ENCODE assay signal across 6 cellular contexts in the genomic region with DNA sequence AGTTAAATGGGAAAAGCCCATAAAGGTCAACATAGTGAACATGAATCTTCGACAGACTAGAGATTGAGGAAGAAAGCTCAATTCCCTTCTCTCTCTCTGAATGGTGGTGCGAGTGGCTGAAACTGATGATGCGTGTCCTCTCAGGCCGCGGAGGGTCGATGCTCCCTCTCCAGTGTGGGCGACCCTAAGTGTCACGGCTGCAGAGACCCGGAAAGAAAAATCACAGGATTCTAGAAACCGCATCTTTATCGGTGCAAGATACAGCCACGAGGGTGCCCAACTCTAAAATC. TPM values are rescaled to one million over a fixed set of nuclear protein-coding genes. Genes with fewer than 3 reads are reported as not detected.
A peak's percentile ranks its signal among the peaks of the same experiment; 100 is the strongest.
DNase-seq lines count a peak whose midpoint lies in the region; ATAC-seq and TF ChIP-seq lines count a peak whose summit lies in the region.

No MANE protein-coding gene starts in this region.

- no peaks in the 10 kb centered on the region for H3K9me3 ChIP-seq in lower lobe of right lung

- H3K27ac Mint-ChIP-seq in activated CD8-positive, alpha-beta T cell treated with anti-CD3 and anti-CD28 coated beads, Interleukin-2, amount 10 ng/mL, durations not matched to agents 7 days and 5 days = peak overlapping the region; percentile 98

- no peaks in the 10 kb centered on the region for H3K27me3 ChIP-seq in lower lobe of right lung (ENCODE audit: low read depth)

- TF ChIP-seq CTCF in HFF-Myc (IDR thresholded peaks at IDR 0.05; ENCODE audit: low read depth, low read length, missing control alignments) (no peak), lower lobe of right lung (IDR thresholded peaks at IDR 0.05) (no peak)

- peaks cover 47% of the 10 kb centered on the region for H3K36me3 Mint-ChIP-seq in activated CD8-positive, alpha-beta T cell treated with anti-CD3 and anti-CD28 coated beads, Interleukin-2, amount 10 ng/mL, durations not matched to agents 7 days and 5 days (ENCODE audit: low read depth)

- peak overlapping the region; percentile 88 for H3K4me3 Mint-ChIP-seq in activated CD8-positive, alpha-beta T cell treated with anti-CD3 and anti-CD28 coated beads, Interleukin-2, amount 10 ng/mL, durations not matched to agents 7 days and 5 days

- H3K27ac ChIP-seq in lower lobe of right lung = peak overlapping the region; percentile 100

- POLR2A ChIA-PET in activated CD8-positive, alpha-beta T cell treated with anti-CD3 and anti-CD28 coated beads, Interleukin-2, amount 10 ng/mL, durations not matched to agents 7 days and 5 days (lab: Charles Lee) = interaction anchor here (0.6 to 3.8 kb wide), 18 partner anchors 10 to 1416 kb away, joined by 3 to 30 read pairs (median 5); a partner anchor contains a TSS

- peaks cover 35% of the 10 kb centered on the region for H3K4me1 Mint-ChIP-seq in activated CD8-positive, alpha-beta T cell treated with anti-CD3 and anti-CD28 coated beads, Interleukin-2, amount 10 ng/mL, durations not matched to agents 7 days and 5 days (ENCODE audit: low read depth)

- DNase-seq in HFF-Myc (ENCODE audit: extremely low read depth, low read depth) (no peak), lower lobe of right lung (peak; percentile 51), NCI-H226 (no peak)
- DNase-seq in activated CD8-positive, alpha-beta T cell treated with anti-CD3 and anti-CD28 coated beads, Interleukin-2, amount 10 ng/mL, durations not matched to agents 7 days and 5 days = no peak
- DNase-seq in stimulated activated CD4-positive, alpha-beta T cell treated with anti-CD3 and anti-CD28 coated beads, Interleukin-12 subunit alpha, Interleukin-12 subunit beta, amount 100 ng/mL, for 4 hours = no peak

- no peaks in the 10 kb centered on the region for H3K9me3 Mint-ChIP-seq in activated CD8-positive, alpha-beta T cell treated with anti-CD3 and anti-CD28 coated beads, Interleukin-2, amount 10 ng/mL, durations not matched to agents 7 days and 5 days (ENCODE audit: insufficient read depth)

- no peaks in the 10 kb centered on the region for H3K27me3 Mint-ChIP-seq in activated CD8-positive, alpha-beta T cell treated with anti-CD3 and anti-CD28 coated beads, Interleukin-2, amount 10 ng/mL, durations not matched to agents 7 days and 5 days (ENCODE audit: low read depth)

- CTCF ChIA-PET in activated CD8-positive, alpha-beta T cell treated with anti-CD3 and anti-CD28 coated beads, Interleukin-2, amount 10 ng/mL, durations not matched to agents 7 days and 5 days (lab: Charles Lee) = interaction anchor here (1.0 to 6.5 kb wide), 15 partner anchors 11 to 363 kb away, joined by 3 to 84 read pairs (median 6); a partner anchor contains a TSS

- intact Hi-C loops in lower lobe of right lung (cut with DNase I) = no loop called here

- H3K36me3 ChIP-seq in lower lobe of right lung = peaks cover 30% of the 10 kb centered on the region

- peak; percentile 10 for ATAC-seq in activated CD8-positive, alpha-beta T cell treated with anti-CD3 and anti-CD28 coated beads, Interleukin-2, amount 10 ng/mL, durations not matched to agents 7 days and 5 days
- peak; percentile 11 to 34 for ATAC-seq in lower lobe of right lung
- ATAC-seq in HG03460 (IDR thresholded peaks at IDR 0.05; ENCODE audit: unreplicated experiment) = no peak

- H3K4me3 ChIP-seq in HFF-Myc (replicated peaks; ENCODE audit: low read depth, low read length) (peak overlapping the region; percentile 71), lower lobe of right lung (peak overlapping the region; percentile 84)

- peaks cover 48% of the 10 kb centered on the region for H3K4me1 ChIP-seq in lower lobe of right lung

RNA-seq across cellular contexts. Expression of a gene that starts 0.5 kb away (rescaled TPM):
- 10 to 100 TPM; 77.1 to 81.2 TPM for total RNA-seq in activated CD8-positive, alpha-beta T cell treated with anti-CD3 and anti-CD28 coated beads, Interleukin-2, amount 10 ng/mL, durations not matched to agents 7 days and 5 days
- total RNA-seq in lower lobe of right lung = 91.4 TPM

RNA-seq across cellular contexts. Expression of a gene that starts 10.7 kb away (rescaled TPM):
- 10 to 100 TPM; 55.5 to 64.9 TPM for total RNA-seq in activated CD8-positive, alpha-beta T cell treated with anti-CD3 and anti-CD28 coated beads, Interleukin-2, amount 10 ng/mL, durations not matched to agents 7 days and 5 days
- 37.3 TPM for total RNA-seq in lower lobe of right lung

RNA-seq across cellular contexts. Expression of a gene that starts 35.4 kb away (rescaled TPM):
- under 1 TPM; 0.21 to 0.61 TPM for total RNA-seq in activated CD8-positive, alpha-beta T cell treated with anti-CD3 and anti-CD28 coated beads, Interleukin-2, amount 10 ng/mL, durations not matched to agents 7 days and 5 days
- 0.83 TPM for total RNA-seq in lower lobe of right lung

RNA-seq across cellular contexts. Expression of a gene that starts 38.4 kb away (rescaled TPM):
- 10 to 100 TPM; 74.7 to 79.1 TPM for total RNA-seq in activated CD8-positive, alpha-beta T cell treated with anti-CD3 and anti-CD28 coated beads, Interleukin-2, amount 10 ng/mL, durations not matched to agents 7 days and 5 days
- total RNA-seq in lower lobe of right lung = 54.5 TPM

RNA-seq across cellular contexts. Expression of a gene that starts 46.9 kb away (rescaled TPM):
- 10 to 100 TPM; 37.1 to 40.7 TPM for total RNA-seq in activated CD8-positive, alpha-beta T cell treated with anti-CD3 and anti-CD28 coated beads, Interleukin-2, amount 10 ng/mL, durations not matched to agents 7 days and 5 days
- 134 TPM for total RNA-seq in lower lobe of right lung
